Comparison of ENCODE assay signal across 12 cellular contexts in genomic region chr2:167863377-167863776, GRCh38.
"Had no signal": no experiment of that assay in that cellular context is flagged by ENCODE, and none has a peak within 500 bp of the region (broad histone marks: within the 10 kb centered on the region; RNA-seq: fewer than 3 reads in every experiment).

No MANE protein-coding gene starts in this region.

- H3K27ac Mint-ChIP-seq: activated CD4-positive, alpha-beta T cell treated with anti-CD3 and anti-CD28 coated beads, Interleukin-2, amount 10 ng/mL, durations not matched to agents 7 days and 5 days had no signal

- H3K27me3 ChIP-seq: colonic mucosa, transverse colon had no signal

- H3K27ac ChIP-seq: colonic mucosa, transverse colon, VCaP had no signal

- H3K4me3 ChIP-seq: colonic mucosa, transverse colon had no signal

- H3K9me3 ChIP-seq: colonic mucosa, transverse colon had no signal

- FAIRE-seq: endothelial cell of umbilical vein, keratinocyte, small intestine had no signal

- H3K36me3 ChIP-seq: colonic mucosa, transverse colon had no signal

- H3K4me1 ChIP-seq: colonic mucosa, transverse colon had no signal

- H3K9me3 Mint-ChIP-seq: activated CD4-positive, alpha-beta T cell treated with anti-CD3 and anti-CD28 coated beads, Interleukin-2, amount 10 ng/mL, durations not matched to agents 7 days and 5 days; activated naive CD4-positive, alpha-beta T cell treated with anti-CD3 and anti-CD28 coated beads for 36 hours had no signal

- ATAC-seq: left ventricle myocardium superior, right cardiac atrium had no signal

- H3K4me3 Mint-ChIP-seq: activated CD4-positive, alpha-beta T cell treated with anti-CD3 and anti-CD28 coated beads, Interleukin-2, amount 10 ng/mL, durations not matched to agents 7 days and 5 days; activated naive CD4-positive, alpha-beta T cell treated with anti-CD3 and anti-CD28 coated beads for 36 hours had no signal

- DNase-seq: activated CD4-positive, alpha-beta T cell treated with anti-CD3 and anti-CD28 coated beads, Interleukin-2, amount 10 ng/mL, durations not matched to agents 7 days and 5 days; activated CD8-positive, alpha-beta memory T cell treated with anti-CD3 and anti-CD28 coated beads for 24 hours; colonic mucosa; effector CD4-positive, alpha-beta T cell; left ventricle myocardium superior; right cardiac atrium; small intestine; transverse colon had no signal
